8 cellular contexts compared by ENCODE assay signal in the genomic region with DNA sequence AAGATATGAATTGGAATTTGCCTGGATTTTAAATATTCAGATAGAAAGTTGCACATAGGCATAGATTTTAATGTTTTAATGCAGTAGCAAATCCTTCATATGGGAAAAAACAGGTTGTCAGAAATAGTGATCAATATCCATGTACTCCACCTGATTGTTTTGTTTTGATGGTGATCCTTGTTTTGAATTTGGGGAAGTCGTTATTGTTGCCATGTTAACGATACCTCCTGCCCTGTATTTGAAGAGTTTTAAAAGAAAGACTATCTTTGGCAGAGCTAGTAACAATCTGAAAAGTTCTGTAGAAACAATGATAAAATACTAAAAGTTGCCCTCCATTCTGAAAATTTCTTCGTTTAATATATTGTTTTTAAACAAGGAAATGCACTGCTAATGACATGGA. TPM values are rescaled to one million over a fixed set of nuclear protein-coding genes. Genes with fewer than 3 reads are reported as not detected.
A peak's percentile ranks its signal among the peaks of the same experiment; 100 is the strongest.
DNase-seq lines count a peak whose midpoint lies in the region; ATAC-seq, FAIRE-seq and TF ChIP-seq lines count a peak whose summit lies in the region.

No MANE protein-coding gene starts in this region.

- H3K9me3 ChIP-seq in IMR-90 (ENCODE audit: control insufficient read depth, insufficient read depth, low read length), result no peaks in the 10 kb centered on the region
- H3K9me3 ChIP-seq in astrocyte (ENCODE audit: insufficient read depth, low read depth, low read length), result no peaks in the 10 kb centered on the region

- H2AK9ac ChIP-seq in IMR-90 (replicated peaks; ENCODE audit: low read depth, low read length, poor library complexity), result no peak overlapping the region

- no CpG with 5 or more reads among the region's 3 CpGs for WGBS in IMR-90 (ENCODE audit: extremely low coverage in 2 of 2, insufficient read length in 1 of 2), 2 experiments
- WGBS in mesendoderm (ENCODE audit: extremely low coverage, insufficient coverage, low lambda C conversion rate), result no CpG with 5 or more reads among the region's 3 CpGs

- no peaks in the 10 kb centered on the region for H3K9me3 Mint-ChIP-seq in astrocyte (ENCODE audit: unreplicated experiment)

- H3K14ac ChIP-seq in IMR-90 (replicated peaks; ENCODE audit: low read depth, low read length), result no peak overlapping the region

- H2BK120ac ChIP-seq in IMR-90 (ENCODE audit: low read depth, low read length) (no peak overlapping the region), mesendoderm (ENCODE audit: low read depth, low read length) (no peak overlapping the region)

- TF ChIP-seq CTCF in IMR-90 (conservative IDR thresholded peaks at IDR 0.05; ENCODE audit: low read depth, low read length) (no peak), astrocyte (IDR thresholded peaks at IDR 0.05; ENCODE audit: insufficient read depth, low read depth, low read length) (no peak)

- H3K18ac ChIP-seq in IMR-90 (ENCODE audit: low read depth, low read length) (no peak overlapping the region), mesendoderm (ENCODE audit: low read length) (no peak overlapping the region)

- H3K4me3 ChIP-seq in ACC112 (ENCODE audit: low read depth, low read length) (peak overlapping the region; percentile 82), IMR-90 (ENCODE audit: insufficient read depth, low read depth, low read length) (peak overlapping the region; percentile 76), astrocyte (ENCODE audit: insufficient read depth, low read depth, low read length) (peak overlapping the region; percentile 80), mesendoderm (ENCODE audit: low read length) (peak overlapping the region; percentile 9)

- no peak overlapping the region for H3K56ac ChIP-seq in IMR-90 (ENCODE audit: extremely low read depth, insufficient read depth, low read length)
- H3K56ac ChIP-seq in mesendoderm (ENCODE audit: low read length), result no peak overlapping the region

- H4K91ac ChIP-seq in IMR-90 (ENCODE audit: insufficient read depth, low read depth, low read length), result no peak overlapping the region

- H2AK5ac ChIP-seq in IMR-90 (ENCODE audit: low read depth, low read length) (no peak overlapping the region), mesendoderm (ENCODE audit: low read length) (no peak overlapping the region)

- intact Hi-C loops in IMR-90 (cut with micrococcal nuclease), result no loop called here

- TF ChIP-seq POLR2A in IMR-90 (IDR thresholded peaks at IDR 0.05; ENCODE audit: low read depth, low read length), result no peak

- peaks cover 15% of the 10 kb centered on the region for H3K4me1 ChIP-seq in ACC112 (ENCODE audit: control insufficient read depth, insufficient read depth, low read length, unreplicated experiment)
- peaks cover 2% of the 10 kb centered on the region; the same call in 1 of the 2 replicates for H3K4me1 ChIP-seq in IMR-90 (ENCODE audit: control insufficient read depth, insufficient read depth, low read length)
- H3K4me1 ChIP-seq in astrocyte (ENCODE audit: insufficient read depth, low read length), result peaks cover 14% of the 10 kb centered on the region
- no peaks in the 10 kb centered on the region for H3K4me1 ChIP-seq in mesendoderm (ENCODE audit: control insufficient read depth, low read depth, low read length)

- H3K27ac ChIP-seq in ACC112 (ENCODE audit: low read depth, low read length) (peak overlapping the region; percentile 46), IMR-90 (ENCODE audit: insufficient read depth, low read length) (no peak overlapping the region), astrocyte (ENCODE audit: low read depth, low read length) (no peak overlapping the region), mesendoderm (ENCODE audit: low read depth, low read length) (no peak overlapping the region)

- dilution Hi-C loops in IMR-90 (cut with HindIII; ENCODE audit: low sequenced_read_pairs, unreplicated experiment), result no loop called here

- FAIRE-seq in astrocyte (lab: Jason Lieb, UNC), result no peak

- H3K9ac ChIP-seq in IMR-90 (ENCODE audit: low read depth, low read length) (peak overlapping the region; percentile 88; the same call in 1 of the 2 replicates), astrocyte (ENCODE audit: low read length) (peak overlapping the region; percentile 93), mesendoderm (ENCODE audit: low read length) (peak overlapping the region; percentile 54)

- H2BK20ac ChIP-seq in IMR-90 (ENCODE audit: low read depth, low read length), result no peak overlapping the region

- H3K9me1 ChIP-seq in IMR-90 (ENCODE audit: insufficient read depth, low read length), result 0 out of 2 replicates have a peak, but pooled peaks cover 4% of the 10 kb centered on the region

- no peak overlapping the region for H3K4ac ChIP-seq in IMR-90 (ENCODE audit: low read depth, low read length)
- no peak overlapping the region for H3K4ac ChIP-seq in mesendoderm (ENCODE audit: low read depth, low read length)

- H4K20me1 ChIP-seq in IMR-90 (ENCODE audit: insufficient read depth, low read length) (peaks cover 8% of the 10 kb centered on the region; the same call in 1 of the 2 replicates), astrocyte (ENCODE audit: insufficient read depth, low read length) (peaks cover 28% of the 10 kb centered on the region)

- H2BK15ac ChIP-seq in IMR-90 (ENCODE audit: low read depth, low read length) (no peak overlapping the region), mesendoderm (replicated peaks; ENCODE audit: low read depth) (no peak overlapping the region)

- BruUV-seq in IMR-90 (replicated peaks; lab: Mats Ljungman, UMichigan), result TSS peak; percentile 49

- peaks cover 8% of the 10 kb centered on the region for H3K4me1 Mint-ChIP-seq in astrocyte (ENCODE audit: low read depth, unreplicated experiment)

- in situ Hi-C loops in IMR-90 (cut with MboI; ENCODE audit: low sequenced_read_pairs), result no loop called here

- no peak for TF ChIP-seq RAD21 in IMR-90 (IDR thresholded peaks at IDR 0.05; ENCODE audit: low read length)

- no peak for ATAC-seq in IMR-90 (ENCODE audit: low read depth)

- H4K5ac ChIP-seq in IMR-90 (ENCODE audit: low read depth, low read length), result no peak overlapping the region
- H4K5ac ChIP-seq in mesendoderm (ENCODE audit: low read length), result no peak overlapping the region

- H3K79me1 ChIP-seq in IMR-90 (ENCODE audit: low read depth in 1 of 2, low read length in 2 of 2) (peaks cover 8 to 23% of the 10 kb centered on the region in 2 experiments; a peak in 3 of 4 replicates), mesendoderm (ENCODE audit: low read length) (peaks cover 5% of the 10 kb centered on the region)

- H2AFZ ChIP-seq in ACC112 (ENCODE audit: low read length, unreplicated experiment) (peak overlapping the region; percentile 74), IMR-90 (replicated peaks; ENCODE audit: low read length, poor library complexity) (no peak overlapping the region), astrocyte (ENCODE audit: low read depth, low read length) (no peak overlapping the region)

- H3K27ac Mint-ChIP-seq in astrocyte (ENCODE audit: unreplicated experiment), result peak overlapping the region; percentile 91

- no peak overlapping the region for H4K8ac ChIP-seq in IMR-90 (ENCODE audit: low read depth in 2 of 2, low read length in 2 of 2)
- H4K8ac ChIP-seq in mesendoderm (ENCODE audit: low read depth, low read length), result no peak overlapping the region

- POLR2A ChIA-PET in IMR-90 (lab: Charles Lee; ENCODE audit: unreplicated experiment), result no interaction called here

- CTCF ChIA-PET in IMR-90 (lab: Yijun Ruan, JAX), result no interaction called here

- H3K23ac ChIP-seq in IMR-90 (ENCODE audit: low read depth, low read length) (peak overlapping the region; percentile 90; the same call in 1 of the 2 replicates), mesendoderm (ENCODE audit: low read length) (no peak overlapping the region)

- H3K27me3 Mint-ChIP-seq in astrocyte (ENCODE audit: low read depth, unreplicated experiment), result no peaks in the 10 kb centered on the region

- peak overlapping the region; percentile 99 for H3K4me3 Mint-ChIP-seq in astrocyte (ENCODE audit: unreplicated experiment)

- H3K36me3 ChIP-seq in ACC112 (ENCODE audit: insufficient read depth, low read length) (no peaks in the 10 kb centered on the region), IMR-90 (ENCODE audit: control insufficient read depth, insufficient read depth, low read length) (no peaks in the 10 kb centered on the region), astrocyte (ENCODE audit: insufficient read depth, low read length) (no peaks in the 10 kb centered on the region), mesendoderm (ENCODE audit: control insufficient read depth, insufficient read depth, low read length) (no peaks in the 10 kb centered on the region)

- H3K27me3 ChIP-seq in ACC112 (ENCODE audit: insufficient read depth, low read length), result no peaks in the 10 kb centered on the region
- no peaks in the 10 kb centered on the region for H3K27me3 ChIP-seq in IMR-90 (ENCODE audit: control insufficient read depth, insufficient read depth, low read length)
- no peaks in the 10 kb centered on the region for H3K27me3 ChIP-seq in astrocyte (ENCODE audit: insufficient read depth, low read length)
- H3K27me3 ChIP-seq in mesendoderm (ENCODE audit: insufficient read depth, low read length, poor library complexity), result no peaks in the 10 kb centered on the region

- no peaks in the 10 kb centered on the region for H3K36me3 Mint-ChIP-seq in astrocyte (ENCODE audit: low read depth, unreplicated experiment)

- DNase-seq in IMR-90 (no peak), astrocyte (ENCODE audit: low read depth) (no peak), mesendoderm (no peak), mucosa of gallbladder (ENCODE audit: low spot score) (no peak), NCI-H510A (lab: John Stamatoyannopoulos, UW) (no peak), NCI-H345 treated with DMSO at 0.1 percent for 48 hours (lab: John Stamatoyannopoulos, UW; ENCODE audit: unreplicated experiment) (no peak)
- DNase-seq in stimulated activated CD4-positive, alpha-beta T cell treated with anti-CD3 and anti-CD28 coated beads, Interleukin-4, amount 100 ng/mL, for 24 hours, result no peak

- H2BK5ac ChIP-seq in IMR-90 (ENCODE audit: low read depth, low read length, poor library complexity, severe bottlenecking), result no peak overlapping the region
- no peak overlapping the region for H2BK5ac ChIP-seq in mesendoderm (ENCODE audit: low read length)

- H3K4me2 ChIP-seq in IMR-90 (ENCODE audit: low read depth, low read length) (peak overlapping the region; percentile 66), astrocyte (ENCODE audit: low read length) (peak overlapping the region; percentile 91), mesendoderm (ENCODE audit: low read length) (peak overlapping the region; percentile 43)

- peaks cover 52% of the 10 kb centered on the region for H3K79me2 ChIP-seq in ACC112 (ENCODE audit: control insufficient read depth, insufficient read depth, low read length, unreplicated experiment)
- H3K79me2 ChIP-seq in astrocyte (ENCODE audit: insufficient read depth, low read length), result peaks cover 60% of the 10 kb centered on the region
- H3K79me2 ChIP-seq in mesendoderm (ENCODE audit: control insufficient read depth, insufficient read depth, low read length), result peaks cover 22% of the 10 kb centered on the region

TF ChIP-seq in IMR-90, 13 proteins besides CTCF, POLR2A, EP300 and RAD21 (continues in another document):
- no peak for TF ChIP-seq NFE2L2 (IDR thresholded peaks at IDR 0.05; ENCODE audit: low read depth, low read length)

RNA-seq across cellular contexts. Expression of a gene that starts 1.1 kb away (rescaled TPM):
- total RNA-seq in IMR-90 (2012; rRNA removed), result 36.4 and 55.8 TPM in 2 replicates
- 4.5 and 5.0 TPM in 2 replicates for polyA plus RNA-seq in IMR-90 (2012; rRNA removed)
- polyA plus RNA-seq in IMR-90 (2012; cell fraction: cytosol; rRNA removed), result 0.68 and 1.4 TPM in 2 replicates
- polyA plus RNA-seq in IMR-90 (2012; cell fraction: nucleus; rRNA removed; ENCODE audit: low replicate concordance), result 1.5 and 15.4 TPM in 2 replicates
- 28.8 and 29.2 TPM in 2 replicates for total RNA-seq in astrocyte
- 9.4 TPM for polyA plus RNA-seq in mesendoderm (2013, experiment 1 of 2)
- 10.3 TPM for polyA plus RNA-seq in mesendoderm (2013, experiment 2 of 2)
- total RNA-seq in mucosa of gallbladder, result 48.4 TPM

Comparison
In these comparisons a context has a peak if more than half of its experiments do, and no peak if none do; other contexts are left out.
1. H3K4me3 ChIP-seq: peak in every context shown above with its lines; median percentile 82 in ACC112; 80 in astrocyte; 76 in IMR-90; 9 in mesendoderm.